ENCODE assay signal across 23 cellular contexts in genomic region chr1:11188858-11189451, GRCh38. TPM values are rescaled to one million over a fixed set of nuclear protein-coding genes. Genes with fewer than 3 reads are reported as not detected.
A peak's percentile ranks its signal among the peaks of the same experiment; 100 is the strongest.
DNase-seq lines count a peak whose midpoint lies in the region; ATAC-seq and TF ChIP-seq lines count a peak whose summit lies in the region.
"Had no signal": no experiment of that assay in that cellular context is flagged by ENCODE, and none has a peak within 500 bp of the region (broad histone marks: within the 10 kb centered on the region; RNA-seq: fewer than 3 reads in every experiment).

Gene ANGPTL7 (plus strand): TSS chr1:11189355. CDS start chr1:11189580, 225 bp downstream.

- no peaks in the 10 kb centered on the region for H3K27me3 Mint-ChIP-seq in neural crest cell (ENCODE audit: low read depth)
- H3K27me3 Mint-ChIP-seq in activated CD4-positive, alpha-beta memory T cell treated with anti-CD3 and anti-CD28 coated beads, Interleukin-2, amount 10 ng/mL, durations not matched to agents 7 days and 5 days: no peaks in the 10 kb centered on the region
- H3K27me3 Mint-ChIP-seq: activated CD4-positive, alpha-beta T cell treated with anti-CD3 and anti-CD28 coated beads, Interleukin-2, amount 10 ng/mL, durations not matched to agents 24 days and 14 days; T-cell had no signal

- peak; percentile 34 for ATAC-seq in Right ventricle myocardium superior (ENCODE audit: poor library complexity)
- no peak for ATAC-seq in Right ventricle myocardium inferior
- ATAC-seq: T-cell had no signal

- POLR2A ChIA-PET in activated CD4-positive, alpha-beta memory T cell treated with anti-CD3 and anti-CD28 coated beads, Interleukin-2, amount 10 ng/mL, durations not matched to agents 7 days and 5 days (lab: Charles Lee): no interaction called here

- peaks cover 28% of the 10 kb centered on the region for H3K4me1 Mint-ChIP-seq in neural crest cell
- no peaks in the 10 kb centered on the region for H3K4me1 Mint-ChIP-seq in activated CD4-positive, alpha-beta memory T cell treated with anti-CD3 and anti-CD28 coated beads, Interleukin-2, amount 10 ng/mL, durations not matched to agents 7 days and 5 days

- H3K27ac ChIP-seq in left ventricle myocardium inferior (replicated peaks): peak within 1 kb of the TSS; percentile 50
- H3K27ac ChIP-seq in tibial artery: peak within 1 kb of the TSS; percentile 17 to 46
- H3K27ac ChIP-seq: colonic mucosa had no signal

- H3K36me3 ChIP-seq in left ventricle myocardium inferior (peaks cover 39% of the 10 kb centered on the region), tibial artery (peaks cover 34 to 55% (median 36%) of the 10 kb centered on the region in 3 donors)
- H3K36me3 ChIP-seq: colonic mucosa had no signal

- H3K27me3 ChIP-seq in left ventricle myocardium inferior (ENCODE audit: low read depth) (no peaks in the 10 kb centered on the region), tibial artery (no peaks in the 10 kb centered on the region)
- H3K27me3 ChIP-seq: colonic mucosa had no signal

- peak within 1 kb of the TSS; percentile 88 for H3K27ac Mint-ChIP-seq in neural crest cell (ENCODE audit: unreplicated experiment)
- no peak within 1 kb of the TSS for H3K27ac Mint-ChIP-seq in activated CD4-positive, alpha-beta memory T cell treated with anti-CD3 and anti-CD28 coated beads, Interleukin-2, amount 10 ng/mL, durations not matched to agents 7 days and 5 days
- H3K27ac Mint-ChIP-seq: activated CD4-positive, alpha-beta T cell treated with anti-CD3 and anti-CD28 coated beads, Interleukin-2, amount 10 ng/mL, durations not matched to agents 24 days and 14 days; T-cell had no signal

- no peak within 1 kb of the TSS for H3K4me3 Mint-ChIP-seq in neural crest cell
- H3K4me3 Mint-ChIP-seq in activated CD4-positive, alpha-beta memory T cell treated with anti-CD3 and anti-CD28 coated beads, Interleukin-2, amount 10 ng/mL, durations not matched to agents 7 days and 5 days: no peak within 1 kb of the TSS
- H3K4me3 Mint-ChIP-seq: activated CD4-positive, alpha-beta T cell treated with anti-CD3 and anti-CD28 coated beads, Interleukin-2, amount 10 ng/mL, durations not matched to agents 24 days and 14 days; T-cell had no signal

- CTCF ChIA-PET in activated CD4-positive, alpha-beta memory T cell treated with anti-CD3 and anti-CD28 coated beads, Interleukin-2, amount 10 ng/mL, durations not matched to agents 7 days and 5 days (lab: Charles Lee): interaction anchor here (1.6 kb wide), 1 partner anchor 151 kb away, joined by 5 read pairs; no protein-coding TSS in a partner anchor

- intact Hi-C loops in Right ventricle myocardium superior (cut with DNase I): no loop called here
- intact Hi-C loops in Right ventricle myocardium inferior (cut with DNase I): no loop called here
- intact Hi-C loops in left ventricle myocardium inferior (cut with micrococcal nuclease): no loop called here
- intact Hi-C loops in tibial artery (cut with DNase I; ENCODE audit: low total_unique reads): no loop called here

- H3K9me3 Mint-ChIP-seq in neural crest cell: no peaks in the 10 kb centered on the region
- H3K9me3 Mint-ChIP-seq in activated CD4-positive, alpha-beta memory T cell treated with anti-CD3 and anti-CD28 coated beads, Interleukin-2, amount 10 ng/mL, durations not matched to agents 7 days and 5 days: no peaks in the 10 kb centered on the region
- H3K9me3 Mint-ChIP-seq: activated CD4-positive, alpha-beta T cell treated with anti-CD3 and anti-CD28 coated beads, Interleukin-2, amount 10 ng/mL, durations not matched to agents 24 days and 14 days; T-cell had no signal

- DNase-seq in Right ventricle myocardium superior (no peak), Right ventricle myocardium inferior (ENCODE audit: missing footprints) (no peak), left ventricle myocardium inferior (no peak), neural crest cell (ENCODE audit: low read depth, low spot score) (no peak), tibial artery (no peak)
- no peak for DNase-seq in activated CD4-positive, alpha-beta T cell treated with anti-CD3 and anti-CD28 coated beads, Interleukin-2, amount 50 U/mL, for 48 hours
- no peak for DNase-seq in activated CD4-positive, alpha-beta memory T cell treated with anti-CD3 and anti-CD28 coated beads, Interleukin-2, amount 10 ng/mL, durations not matched to agents 7 days and 5 days
- DNase-seq in stimulated activated CD4-positive, alpha-beta T cell treated with anti-CD3 and anti-CD28 coated beads, Interleukin-4, amount 100 ng/mL, for 1 hour: no peak
- DNase-seq: activated CD4-positive, alpha-beta T cell treated with anti-CD3 and anti-CD28 coated beads, Interleukin-2, amount 10 ng/mL, durations not matched to agents 24 days and 14 days; activated CD8-positive, alpha-beta memory T cell treated with anti-CD3 and anti-CD28 coated beads, Interleukin-2, amount 50 U/mL, for 48 hours; aorta; colonic mucosa; kidney glomerular epithelial cell; NCI-H1048; NCI-H2029; NCI-H524; stimulated activated CD4-positive, alpha-beta T cell treated with anti-CD3 and anti-CD28 coated beads, Interleukin-4, amount 100 ng/mL, for 4 hours; T-cell had no signal

- no peak for TF ChIP-seq CTCF in left ventricle myocardium inferior (IDR thresholded peaks at IDR 0.05; ENCODE audit: borderline replicate concordance)
- no peak for TF ChIP-seq CTCF in neural crest cell (conservative IDR thresholded peaks at IDR 0.05)
- no peak for TF ChIP-seq CTCF in tibial artery (IDR thresholded peaks at IDR 0.05)

- H3K4me1 ChIP-seq in left ventricle myocardium inferior: peaks cover 31% of the 10 kb centered on the region
- H3K4me1 ChIP-seq in tibial artery: peaks cover 0 to 23% (median 1%) of the 10 kb centered on the region in 4 donors
- H3K4me1 ChIP-seq: colonic mucosa had no signal

- H3K4me3 ChIP-seq in left ventricle myocardium inferior: peak within 1 kb of the TSS; percentile 1
- no peak within 1 kb of the TSS for H3K4me3 ChIP-seq in tibial artery
- H3K4me3 ChIP-seq: colonic mucosa, smooth muscle cell had no signal

- peaks cover 8% of the 10 kb centered on the region for H3K36me3 Mint-ChIP-seq in neural crest cell (ENCODE audit: low read depth)
- peaks cover 21% of the 10 kb centered on the region for H3K36me3 Mint-ChIP-seq in activated CD4-positive, alpha-beta memory T cell treated with anti-CD3 and anti-CD28 coated beads, Interleukin-2, amount 10 ng/mL, durations not matched to agents 7 days and 5 days (ENCODE audit: low read depth)

- H3K9me3 ChIP-seq in left ventricle myocardium inferior (replicated peaks) (no peaks in the 10 kb centered on the region), tibial artery (no peaks in the 10 kb centered on the region)
- H3K9me3 ChIP-seq: colonic mucosa had no signal

RNA-seq across cellular contexts. Expression of gene ANGPTL7, which starts in this region (rescaled TPM):
- total RNA-seq in Right ventricle myocardium superior (0.89 TPM), Right ventricle myocardium inferior (0.51 TPM), left ventricle myocardium inferior (1.1 TPM), neural crest cell (0.14 and 0.20 TPM in 2 replicates)
- total RNA-seq in activated CD4-positive, alpha-beta memory T cell treated with anti-CD3 and anti-CD28 coated beads, Interleukin-2, amount 10 ng/mL, durations not matched to agents 7 days and 5 days: not detected
- total RNA-seq: activated CD4-positive, alpha-beta T cell treated with anti-CD3 and anti-CD28 coated beads, Interleukin-2, amount 10 ng/mL, durations not matched to agents 24 days and 14 days; endothelial cell of umbilical vein; fibroblast of villous mesenchyme; G401; osteoblast; smooth muscle cell; T-cell had no signal

Comparison
In these comparisons a context has a peak if more than half of its experiments do, and no peak if none do; other contexts are left out.
1. Peak in ATAC-seq in Right ventricle myocardium superior; RNA of the gene not detected or under 1 TPM.